In genomic region chr11:102346456-102346747, GRCh38 we compare ENCODE assay signal across 8 cellular contexts.
DNase-seq lines count a peak whose midpoint lies in the region; TF ChIP-seq lines count a peak whose summit lies in the region.

No MANE protein-coding gene starts in this region.

- no peaks in the 10 kb centered on the region for H3K27me3 ChIP-seq in KMS-11 (ENCODE audit: insufficient read depth, low read depth)
- H3K27me3 ChIP-seq in muscle layer of duodenum (ENCODE audit: low read depth, low read length), result no peaks in the 10 kb centered on the region

- POLR2A ChIA-PET in AG04449 (lab: Yijun Ruan, JAX), result interaction anchor here (0.9 kb wide), 1 partner anchor 483 kb away, joined by 3 read pairs; no protein-coding TSS in a partner anchor

- no peaks in the 10 kb centered on the region for H4K20me1 ChIP-seq in KMS-11 (ENCODE audit: insufficient read depth)

- no peak for DNase-seq in AG04449 (ENCODE audit: low read depth, low spot score)
- no peak for DNase-seq in coronary artery (ENCODE audit: low spot score)
- DNase-seq in COLO668 (lab: John Stamatoyannopoulos, UW; ENCODE audit: unreplicated experiment), result no peak
- no peak for DNase-seq in cerebellar nuclear complex (lab: John Stamatoyannopoulos, UW)
- DNase-seq in NCI-H2107 (lab: John Stamatoyannopoulos, UW), result no peak
- no peak for DNase-seq in NCI-H1436 treated with DMSO at 0.1 percent for 48 hours (lab: John Stamatoyannopoulos, UW)

- TF ChIP-seq CTCF in AG04449 (IDR thresholded peaks at IDR 0.05; ENCODE audit: insufficient read depth, low read length, missing control alignments) (no peak), KMS-11 (conservative IDR thresholded peaks at IDR 0.05; ENCODE audit: low read depth, low read length) (no peak), coronary artery (IDR thresholded peaks at IDR 0.05) (no peak)

- H2AFZ ChIP-seq in KMS-11 (ENCODE audit: low read depth), result peak overlapping the region; percentile 82

- H3K27ac ChIP-seq in KMS-11 (peak overlapping the region; percentile 92), coronary artery (peak overlapping the region; percentile 92 to 99), muscle layer of duodenum (ENCODE audit: low read length) (peak overlapping the region; percentile 99)

- H3K36me3 ChIP-seq in KMS-11 (ENCODE audit: insufficient read depth) (no peaks in the 10 kb centered on the region), muscle layer of duodenum (ENCODE audit: control insufficient read depth in 1 of 2, insufficient read depth in 2 of 2, low read length in 2 of 2) (peaks cover 9 to 18% of the 10 kb centered on the region in 2 donors)

- CTCF ChIA-PET in AG04449 (lab: Yijun Ruan, JAX), result interaction anchor here (0.6 to 1.2 kb wide), 3 partner anchors 10 to 319 kb away, joined by 3 read pairs; no protein-coding TSS in a partner anchor

- no peaks in the 10 kb centered on the region for H3K9me3 ChIP-seq in muscle layer of duodenum (ENCODE audit: control insufficient read depth in 1 of 2, low read length in 2 of 2)

- peaks cover 29% of the 10 kb centered on the region for H3K4me1 ChIP-seq in KMS-11 (ENCODE audit: low read depth, poor library complexity, severe bottlenecking)
- peaks cover 26 to 29% of the 10 kb centered on the region in 2 donors for H3K4me1 ChIP-seq in muscle layer of duodenum (ENCODE audit: control insufficient read depth in 1 of 2, insufficient read depth in 2 of 2, low read length in 2 of 2)

- peaks cover 27% of the 10 kb centered on the region; the same call in 1 of the 2 replicates for H3K79me2 ChIP-seq in KMS-11 (ENCODE audit: insufficient read depth, low read depth)

- peak overlapping the region; percentile 84 for H3K9ac ChIP-seq in KMS-11

- H3K4me3 ChIP-seq in AG04449 (ENCODE audit: low read depth, low read length), result peak overlapping the region; percentile 82
- H3K4me3 ChIP-seq in KMS-11 (IDR thresholded peaks at IDR 0.05; ENCODE audit: insufficient read depth, low read depth, low read length), result no peak overlapping the region
- peak overlapping the region; percentile 75 for H3K4me3 ChIP-seq in coronary artery
- H3K4me3 ChIP-seq in muscle layer of duodenum (ENCODE audit: low read depth in 1 of 2, low read length in 2 of 2), result peak overlapping the region; percentile 69 to 96

- peak overlapping the region; percentile 72 for H3K4me2 ChIP-seq in KMS-11
